ENCODE assay signal across 8 cellular contexts in the genomic region with DNA sequence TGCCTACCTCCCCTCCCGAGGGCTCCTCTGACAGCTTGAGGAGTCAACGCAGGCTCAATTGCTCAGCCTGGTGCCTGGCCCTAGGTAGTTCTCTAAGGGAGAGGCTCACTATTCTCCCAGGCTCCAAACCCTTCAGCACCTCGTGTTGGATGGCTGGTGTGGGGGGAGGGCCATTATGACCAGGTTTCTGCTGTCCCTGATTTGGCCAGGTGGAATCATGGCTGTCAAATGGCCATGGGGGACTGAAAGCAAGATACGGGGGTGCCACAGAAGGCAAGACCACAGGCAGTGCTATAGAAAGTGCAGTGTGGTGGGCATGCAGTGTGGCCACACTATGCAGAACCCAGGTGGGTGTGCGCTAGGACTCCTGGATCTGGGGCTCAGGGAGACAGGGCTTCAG. TPM values are rescaled to one million over a fixed set of nuclear protein-coding genes. Genes with fewer than 3 reads are reported as not detected.
"Had no signal": no experiment of that assay in that cellular context is flagged by ENCODE, and none has a peak within 500 bp of the region (broad histone marks: within the 10 kb centered on the region; RNA-seq: fewer than 3 reads in every experiment).

No MANE protein-coding gene starts in this region.

- DNase-seq: GDM1, GF-D8 had no signal

- FAIRE-seq: G401.6, GM12878, GM12891, GM12892, GM18507, GM19239 had no signal

- ATAC-seq: GM12878 had no signal

- H3K4me3 ChIP-seq: GM12878 had no signal

RNA-seq across cellular contexts. Expression of a gene that starts 9.5 kb away (rescaled TPM):
- total RNA-seq: GM12878 had no signal
- polyA plus RNA-seq: GM12878 had no signal
